Comparison of ENCODE assay signal across 18 cellular contexts in the genomic region with DNA sequence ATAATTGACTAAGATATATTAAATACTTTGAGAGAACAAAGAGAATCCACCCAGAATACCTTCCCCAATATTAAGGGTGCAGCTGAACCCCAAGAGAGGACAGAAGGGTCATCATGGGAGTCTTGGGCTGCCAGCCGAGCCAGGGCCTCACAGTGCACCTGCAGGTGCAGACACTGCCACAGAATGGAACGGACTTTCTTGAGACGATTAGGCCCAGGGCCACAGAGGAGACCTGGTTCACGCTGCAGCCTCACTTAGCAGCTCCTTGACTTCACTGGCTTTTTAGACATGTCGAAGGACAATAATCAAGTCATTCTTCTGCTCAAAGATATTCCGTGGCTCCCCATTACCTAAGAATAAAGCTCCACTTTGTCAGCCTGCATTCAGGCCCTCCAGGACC.
DNase-seq lines count a peak whose midpoint lies in the region; FAIRE-seq and TF ChIP-seq lines count a peak whose summit lies in the region.
"Had no signal": no experiment of that assay in that cellular context is flagged by ENCODE, and none has a peak within 500 bp of the region (broad histone marks: within the 10 kb centered on the region; RNA-seq: fewer than 3 reads in every experiment).

No MANE protein-coding gene starts in this region.

- TF ChIP-seq CTCF in bronchial epithelial cell (IDR thresholded peaks at IDR 0.05; ENCODE audit: insufficient read depth, low read length, severe bottlenecking) (no peak), Caco-2 (IDR thresholded peaks at IDR 0.05; ENCODE audit: insufficient read depth in 1 of 2, low read depth in 1 of 2, low read length in 1 of 2, severe bottlenecking in 1 of 2, unreplicated experiment in 1 of 2) (no peak)

- H3K4me3 ChIP-seq in bronchial epithelial cell (ENCODE audit: low read depth, low read length) = no peak overlapping the region
- no peak overlapping the region for H3K4me3 ChIP-seq in Caco-2 (ENCODE audit: low read depth, low read length)
- H3K4me3 ChIP-seq: GM23248 had no signal

- no peaks in the 10 kb centered on the region; the same call in 1 of the 2 replicates for H3K9me3 ChIP-seq in Caco-2

- no peaks in the 10 kb centered on the region for H3K36me3 Mint-ChIP-seq in Caco-2 (ENCODE audit: insufficient read depth, unreplicated experiment)

- H3K4me1 ChIP-seq in Caco-2 = no peaks in the 10 kb centered on the region

- BruUV-seq in Caco-2 (replicated peaks; lab: Mats Ljungman, UMichigan) = no TSS peak

- H3K27me3 Mint-ChIP-seq in Caco-2 (ENCODE audit: insufficient read depth, unreplicated experiment) = peaks cover 17% of the 10 kb centered on the region

- POLR2A ChIA-PET in Caco-2 (lab: Charles Lee) = interaction anchor here (0.6 kb wide), 1 partner anchor 80 kb away, joined by 3 read pairs; no protein-coding TSS in a partner anchor

- intact Hi-C loops in Caco-2 (cut with micrococcal nuclease; ENCODE audit: unreplicated experiment) = no loop called here

- CTCF ChIA-PET in Caco-2 (lab: Charles Lee) = no interaction called here

- DNase-seq in NCI-H1105 treated with DMSO at 0.1 percent for 48 hours (lab: John Stamatoyannopoulos, UW) (peak; percentile 53), bronchial epithelial cell (ENCODE audit: low read depth) (no peak), mesenteric fat pad (ENCODE audit: low spot score) (peak; percentile 57), urothelium cell line (ENCODE audit: low spot score) (no peak), Caco-2 (no peak), NCI-H1417 treated with DMSO at 0.1 percent for 48 hours (lab: John Stamatoyannopoulos, UW) (no peak), NK-92 (lab: John Stamatoyannopoulos, UW; ENCODE audit: unreplicated experiment) (no peak)
- DNase-seq: C1 segment of cervical spinal cord; CD4-positive, alpha-beta memory T cell; COR-L47; DMS153; DND-41; GM23248; H7; HCEC 1CT had no signal

- no peaks in the 10 kb centered on the region for H3K36me3 ChIP-seq in bronchial epithelial cell (ENCODE audit: control insufficient read depth, insufficient read depth, low read length)
- H3K36me3 ChIP-seq in Caco-2 (ENCODE audit: control insufficient read depth, insufficient read depth, low read length) = no peaks in the 10 kb centered on the region

- peaks cover 24% of the 10 kb centered on the region for H3K9me3 Mint-ChIP-seq in Caco-2 (ENCODE audit: unreplicated experiment)

- H3K4me1 Mint-ChIP-seq in Caco-2 (ENCODE audit: low read depth, unreplicated experiment) = no peaks in the 10 kb centered on the region
- H3K4me1 Mint-ChIP-seq: CD4-positive, alpha-beta memory T cell had no signal

- no peak overlapping the region for H3K27ac Mint-ChIP-seq in Caco-2 (ENCODE audit: unreplicated experiment)
- H3K27ac Mint-ChIP-seq: CD4-positive, alpha-beta memory T cell had no signal

- FAIRE-seq in bronchial epithelial cell (lab: Jason Lieb, UNC) (peak; percentile 18), urothelium cell line (lab: Jason Lieb, UNC) (peak; percentile 13)
- FAIRE-seq: G401.6, GM12892, H1 had no signal

- H3K4me3 Mint-ChIP-seq in Caco-2 (ENCODE audit: unreplicated experiment) = no peak overlapping the region
- H3K4me3 Mint-ChIP-seq: CD4-positive, alpha-beta memory T cell had no signal

- H3K27me3 ChIP-seq in bronchial epithelial cell (ENCODE audit: control insufficient read depth, insufficient read depth, low read length) (no peaks in the 10 kb centered on the region), Caco-2 (replicated peaks; ENCODE audit: control insufficient read depth, insufficient read depth, low read length) (no peaks in the 10 kb centered on the region)

Comparison
In these comparisons a context has a peak if more than half of its experiments do, and no peak if none do; other contexts are left out.
1. DNase-seq: peak in NCI-H1105 treated with DMSO at 0.1 percent for 48 hours (single experiment) and mesenteric fat pad (single experiment); none in bronchial epithelial cell (single experiment), urothelium cell line (single experiment), Caco-2 (0 of 2), NCI-H1417 treated with DMSO at 0.1 percent for 48 hours (single experiment) and NK-92 (single experiment).